Comparison of ENCODE assay signal across 11 cellular contexts in genomic region chr16:4327386-4327781, GRCh38. TPM values are rescaled to one million over a fixed set of nuclear protein-coding genes. Genes with fewer than 3 reads are reported as not detected.
DNase-seq lines count a peak whose midpoint lies in the region; ATAC-seq, FAIRE-seq and TF ChIP-seq lines count a peak whose summit lies in the region.
"Had no signal": no experiment of that assay in that cellular context is flagged by ENCODE, and none has a peak within 500 bp of the region (broad histone marks: within the 10 kb centered on the region; RNA-seq: fewer than 3 reads in every experiment).

No MANE protein-coding gene starts in this region.

- TF ChIP-seq EP300 in HepG2 (IDR thresholded peaks at IDR 0.05; ENCODE audit: low read depth in 2 of 2, low read length in 2 of 2) (no peak), HepG2 (CRISPR knock-in tag; IDR thresholded peaks at IDR 0.05; ENCODE audit: borderline replicate concordance) (no peak)

- 0 out of 4 replicates have a peak, but pooled peaks of 1 of the 2 experiments have one; percentile 43 for TF ChIP-seq POLR2A in HepG2 (IDR thresholded peaks at IDR 0.05; ENCODE audit: insufficient read depth in 1 of 2, low read depth in 2 of 2, low read length in 2 of 2)

- no CpG with 5 or more reads among the region's 33 CpGs for WGBS in HepG2 (ENCODE audit: low lambda C conversion rate)

- no peaks in the 10 kb centered on the region for H3K36me3 Mint-ChIP-seq in activated naive CD4-positive, alpha-beta T cell treated with anti-CD3 and anti-CD28 coated beads, Interleukin-2, amount 10 ng/mL, durations not matched to agents 7 days and 5 days

- H3K9me3 Mint-ChIP-seq in activated naive CD4-positive, alpha-beta T cell treated with anti-CD3 and anti-CD28 coated beads, Interleukin-2, amount 10 ng/mL, durations not matched to agents 7 days and 5 days = no peaks in the 10 kb centered on the region

- H3K27ac ChIP-seq in HUES48 (ENCODE audit: low read depth, low read length) (no peak overlapping the region), brain microvascular endothelial cell (no peak overlapping the region), HepG2 (ENCODE audit: extremely low read length, insufficient read depth, low read length) (no peak overlapping the region), stomach smooth muscle (ENCODE audit: low read length) (no peak overlapping the region)

- H3K9me3 ChIP-seq in HUES48 (ENCODE audit: control insufficient read depth, insufficient read depth, low read length) = no peaks in the 10 kb centered on the region
- no peaks in the 10 kb centered on the region for H3K9me3 ChIP-seq in HepG2 (ENCODE audit: low read length)
- H3K9me3 ChIP-seq in stomach smooth muscle (ENCODE audit: control insufficient read depth in 2 of 2, low read length in 2 of 2) = no peaks in the 10 kb centered on the region

- H3K4me1 Mint-ChIP-seq in activated naive CD4-positive, alpha-beta T cell treated with anti-CD3 and anti-CD28 coated beads, Interleukin-2, amount 10 ng/mL, durations not matched to agents 7 days and 5 days = peaks cover 5% of the 10 kb centered on the region

- FAIRE-seq in HepG2 (lab: Jason Lieb, UNC) = no peak
- FAIRE-seq: frontal cortex, GM18507 had no signal

- H3K4me1 ChIP-seq in HUES48 (ENCODE audit: control insufficient read depth, insufficient read depth, low read length) (peaks cover 21% of the 10 kb centered on the region), HepG2 (ENCODE audit: insufficient read depth, low read length) (peaks cover 55% of the 10 kb centered on the region), stomach smooth muscle (ENCODE audit: control insufficient read depth, insufficient read depth, low read length) (peaks cover 69% of the 10 kb centered on the region)

- TF ChIP-seq CTCF in brain microvascular endothelial cell (IDR thresholded peaks at IDR 0.05; ENCODE audit: low read depth, low read length, missing control alignments) (no peak), HepG2 (CRISPR knock-in tag; IDR thresholded peaks at IDR 0.05) (no peak)

- H2AFZ ChIP-seq in HepG2 (ENCODE audit: low read length) = no peak overlapping the region

- H3K36me3 ChIP-seq in HUES48 (ENCODE audit: control insufficient read depth, insufficient read depth, low read length) = no peaks in the 10 kb centered on the region
- no peaks in the 10 kb centered on the region for H3K36me3 ChIP-seq in brain microvascular endothelial cell (replicated peaks)
- H3K36me3 ChIP-seq in HepG2 (replicated peaks in 1 of 2; ENCODE audit: control insufficient read depth in 1 of 2, insufficient read depth in 2 of 2, low read length in 2 of 2) = no peaks in the 10 kb centered on the region
- peaks cover 0 to 1% of the 10 kb centered on the region in 2 donors for H3K36me3 ChIP-seq in stomach smooth muscle (ENCODE audit: control insufficient read depth in 2 of 2, insufficient read depth in 2 of 2, low read length in 2 of 2)

- ATAC-seq in HepG2 (no peak), HG02970 (IDR thresholded peaks at IDR 0.05; ENCODE audit: low FRiP score, unreplicated experiment) (no peak)

- DNase-seq in brain microvascular endothelial cell (no peak), HepG2 (ENCODE audit: low spot score) (no peak), putamen (ENCODE audit: low spot score) (no peak)
- DNase-seq in activated naive CD4-positive, alpha-beta T cell treated with Interleukin-2 at 50 U/mL for 16 hours = no peak
- no peak for DNase-seq in activated naive CD4-positive, alpha-beta T cell treated with anti-CD3 and anti-CD28 coated beads, Interleukin-2, amount 10 ng/mL, durations not matched to agents 7 days and 5 days
- DNase-seq: NCI-H345 had no signal

- no TSS peak for BruUV-seq in HepG2 (replicated peaks; lab: Mats Ljungman, UMichigan)

- peaks cover 42% of the 10 kb centered on the region for H3K27me3 Mint-ChIP-seq in activated naive CD4-positive, alpha-beta T cell treated with anti-CD3 and anti-CD28 coated beads, Interleukin-2, amount 10 ng/mL, durations not matched to agents 7 days and 5 days

- H3K27ac Mint-ChIP-seq in activated naive CD4-positive, alpha-beta T cell treated with anti-CD3 and anti-CD28 coated beads, Interleukin-2, amount 10 ng/mL, durations not matched to agents 7 days and 5 days = no peak overlapping the region

- CTCF ChIA-PET in HepG2 (lab: Yijun Ruan, JAX; ENCODE audit: low intra/inter-chr PET ratio, low total read pairs) = interaction anchor here (2.4 to 5.6 kb wide), 3 partner anchors 15 to 73 kb away, joined by 13 to 69 read pairs (median 43); no protein-coding TSS in a partner anchor
- CTCF ChIA-PET in activated naive CD4-positive, alpha-beta T cell treated with anti-CD3 and anti-CD28 coated beads, Interleukin-2, amount 10 ng/mL, durations not matched to agents 7 days and 5 days (lab: Charles Lee) = interaction anchor here (1.1 to 7.8 kb wide), 4 partner anchors 14 to 38 kb away, joined by 3 to 85 read pairs (median 29); no protein-coding TSS in a partner anchor

- no peak overlapping the region for H3K9ac ChIP-seq in HUES48 (ENCODE audit: low read depth, low read length)
- 0 out of 2 replicates have a peak overlapping the region, but pooled peaks have one; percentile 25 for H3K9ac ChIP-seq in HepG2 (ENCODE audit: insufficient read depth, low read depth, low read length)
- H3K9ac ChIP-seq in stomach smooth muscle (ENCODE audit: low read length in 2 of 2) = peak overlapping the region; percentile 13 to 57

- H3K4me2 ChIP-seq in HepG2 (ENCODE audit: low read depth, low read length) = peak overlapping the region; percentile 75

- in situ Hi-C loops in brain microvascular endothelial cell (cut with HindIII; ENCODE audit: low pct_ligation_motif_present, low sequenced_read_pairs) = no loop called here
- in situ Hi-C loops in HepG2 (cut with HindIII; ENCODE audit: extremely low pct_ligation_motif_present, low pct_unique_long_range_greater_than_20kb) = loop anchor here (10.0 kb wide), 1 partner anchor 53 kb away; the partner anchor contains the start of gene TFAP4

- H3K4me3 Mint-ChIP-seq in activated naive CD4-positive, alpha-beta T cell treated with anti-CD3 and anti-CD28 coated beads, Interleukin-2, amount 10 ng/mL, durations not matched to agents 7 days and 5 days = no peak overlapping the region

- H3K4me3 ChIP-seq in HUES48 (ENCODE audit: low read depth, low read length) (peak overlapping the region; percentile 41), brain microvascular endothelial cell (ENCODE audit: low read depth, low read length) (peak overlapping the region; percentile 56), HepG2 (replicated peaks in 1 of 3; ENCODE audit: insufficient read depth in 1 of 3, low read depth in 2 of 3, low read length in 3 of 3) (peak overlapping the region; percentile 64 to 82 (median 76); a peak in 5 of 6 replicates), stomach smooth muscle (ENCODE audit: low read length in 2 of 2) (no peak overlapping the region)

- TF ChIP-seq RAD21 in HepG2 (CRISPR knock-in tag; IDR thresholded peaks at IDR 0.05) = no peak

- no peaks in the 10 kb centered on the region for H4K20me1 ChIP-seq in HepG2 (ENCODE audit: insufficient read depth, low read length)

- POLR2A ChIA-PET in HepG2 (lab: Yijun Ruan, JAX) = interaction anchor here (1.1 to 3.1 kb wide), 11 partner anchors 12 to 126 kb away, joined by 3 to 15 read pairs (median 6); partner anchors contain the start of gene GLIS2

- intact Hi-C loops in HepG2 (cut with micrococcal nuclease; ENCODE audit: unreplicated experiment) = no loop called here

- no peaks in the 10 kb centered on the region for H3K27me3 ChIP-seq in HUES48 (ENCODE audit: control insufficient read depth, insufficient read depth, low read length)
- H3K27me3 ChIP-seq in brain microvascular endothelial cell (replicated peaks) = no peaks in the 10 kb centered on the region
- H3K27me3 ChIP-seq in HepG2 (ENCODE audit: control insufficient read depth in 1 of 2, insufficient read depth in 2 of 2, low read length in 2 of 2) = 0 out of 5 replicates have a peak, but pooled peaks cover 0 to 5% of the 10 kb centered on the region in 2 experiments
- no peaks in the 10 kb centered on the region for H3K27me3 ChIP-seq in stomach smooth muscle (ENCODE audit: control insufficient read depth in 1 of 2, insufficient read depth in 2 of 2, low read length in 2 of 2)

- no peaks in the 10 kb centered on the region for H3K79me2 ChIP-seq in HepG2 (ENCODE audit: insufficient read depth, low read length)

RNA-seq across cellular contexts. Expression of gene GLIS2, which starts 11.5 kb away (rescaled TPM):
- 0.24 and 0.29 TPM in 2 replicates for total RNA-seq in HepG2 (2016; rRNA removed; fragmentation: Illumina TruSeq; extraction: Trizol)
- total RNA-seq in HepG2 (2016; cell fraction: cytosol; rRNA removed; fragmentation: Illumina TruSeq; extraction: Trizol; ENCODE audit: low read depth) = 1.0 and 1.1 TPM in 2 replicates
- total RNA-seq in HepG2 (2016; cell fraction: insoluble cytoplasmic fraction; rRNA removed; fragmentation: Illumina TruSeq; extraction: Trizol) = 0.18 and 0.30 TPM in 2 replicates
- total RNA-seq in HepG2 (2016; cell fraction: membrane; rRNA removed; fragmentation: Illumina TruSeq; extraction: Trizol) = 0.59 and 0.65 TPM in 2 replicates
- total RNA-seq in HepG2 (2016; cell fraction: nucleus; rRNA removed; fragmentation: Illumina TruSeq; extraction: Trizol) = 0.34 and 0.63 TPM in 2 replicates
- polyA plus RNA-seq in HepG2 (2011; rRNA removed) = 0.28 and 0.39 TPM in 2 replicates
- polyA plus RNA-seq in HepG2 (2011; cell fraction: cytosol; rRNA removed) = 0.17 and 0.18 TPM in 2 replicates
- 1.1 and 1.3 TPM in 2 replicates for polyA plus RNA-seq in HepG2 (2011; cell fraction: nucleus; rRNA removed)
- 0.91 and 2.0 TPM in 2 replicates for polyA plus RNA-seq in HepG2 (2012)
- 0.27 and 0.43 TPM in 2 replicates for polyA plus RNA-seq in HepG2 (2016; cell fraction: cytosol; fragmentation: Illumina TruSeq; extraction: Trizol; ENCODE audit: low read depth)
- polyA plus RNA-seq in HepG2 (2016; cell fraction: insoluble cytoplasmic fraction; fragmentation: Illumina TruSeq; extraction: Trizol; ENCODE audit: low read depth) = 0.70 and 0.86 TPM in 2 replicates
- polyA plus RNA-seq in HepG2 (2016; cell fraction: membrane; fragmentation: Illumina TruSeq; extraction: Trizol; ENCODE audit: low read depth) = 1.3 and 1.4 TPM in 2 replicates
- polyA plus RNA-seq in HepG2 (2016; cell fraction: nucleus; fragmentation: Illumina TruSeq; extraction: Trizol; ENCODE audit: insufficient read depth, low read depth) = 1.6 and 1.8 TPM in 2 replicates
- 0.44 and 3.2 TPM in 2 replicates for polyA minus RNA-seq in HepG2 (2011; rRNA and poly(A)+ RNA removed; ENCODE audit: low replicate concordance)
- polyA minus RNA-seq in HepG2 (2011; cell fraction: cytosol; rRNA and poly(A)+ RNA removed) = 0.18 and 0.99 TPM in 2 replicates
- polyA minus RNA-seq in HepG2 (2011; cell fraction: nucleus; rRNA and poly(A)+ RNA removed) = 0.25 and 0.52 TPM in 2 replicates

RNA-seq across cellular contexts. Expression of gene PAM16, which starts 23.7 kb away (rescaled TPM):
- total RNA-seq in HepG2 (2016; rRNA removed; fragmentation: Illumina TruSeq; extraction: Trizol) = 39.5 and 51.8 TPM in 2 replicates
- 62.7 and 78.9 TPM in 2 replicates for total RNA-seq in HepG2 (2016; cell fraction: cytosol; rRNA removed; fragmentation: Illumina TruSeq; extraction: Trizol; ENCODE audit: low read depth)
- total RNA-seq in HepG2 (2016; cell fraction: insoluble cytoplasmic fraction; rRNA removed; fragmentation: Illumina TruSeq; extraction: Trizol) = 44.0 and 55.1 TPM in 2 replicates
- total RNA-seq in HepG2 (2016; cell fraction: membrane; rRNA removed; fragmentation: Illumina TruSeq; extraction: Trizol) = 48.0 and 59.1 TPM in 2 replicates
- total RNA-seq in HepG2 (2016; cell fraction: nucleus; rRNA removed; fragmentation: Illumina TruSeq; extraction: Trizol) = 21.8 and 30.9 TPM in 2 replicates
- 51.5 and 64.5 TPM in 2 replicates for polyA plus RNA-seq in HepG2 (2011; rRNA removed)
- polyA plus RNA-seq in HepG2 (2011; cell fraction: cytosol; rRNA removed) = 79.1 and 106 TPM in 2 replicates
- polyA plus RNA-seq in HepG2 (2011; cell fraction: nucleus; rRNA removed) = 59.7 and 63.8 TPM in 2 replicates
- polyA plus RNA-seq in HepG2 (2012) = 28.9 and 43.2 TPM in 2 replicates
- 51.5 and 69.1 TPM in 2 replicates for polyA plus RNA-seq in HepG2 (2016; cell fraction: cytosol; fragmentation: Illumina TruSeq; extraction: Trizol; ENCODE audit: low read depth)
- polyA plus RNA-seq in HepG2 (2016; cell fraction: insoluble cytoplasmic fraction; fragmentation: Illumina TruSeq; extraction: Trizol; ENCODE audit: low read depth) = 31.2 and 31.7 TPM in 2 replicates
- polyA plus RNA-seq in HepG2 (2016; cell fraction: membrane; fragmentation: Illumina TruSeq; extraction: Trizol; ENCODE audit: low read depth) = 35.5 and 47.0 TPM in 2 replicates
- 70.3 and 85.7 TPM in 2 replicates for polyA plus RNA-seq in HepG2 (2016; cell fraction: nucleus; fragmentation: Illumina TruSeq; extraction: Trizol; ENCODE audit: insufficient read depth, low read depth)
- 22.9 and 24.5 TPM in 2 replicates for polyA minus RNA-seq in HepG2 (2011; rRNA and poly(A)+ RNA removed; ENCODE audit: low replicate concordance)
- 13.2 and 17.4 TPM in 2 replicates for polyA minus RNA-seq in HepG2 (2011; cell fraction: cytosol; rRNA and poly(A)+ RNA removed)
- polyA minus RNA-seq in HepG2 (2011; cell fraction: nucleus; rRNA and poly(A)+ RNA removed) = 12.3 and 12.9 TPM in 2 replicates

RNA-seq across cellular contexts. Expression of gene VASN, which starts 44.3 kb away (rescaled TPM):
- total RNA-seq in HepG2 (2016; rRNA removed; fragmentation: Illumina TruSeq; extraction: Trizol) = 6.9 and 18.2 TPM in 2 replicates
- 2.8 and 3.3 TPM in 2 replicates for total RNA-seq in HepG2 (2016; cell fraction: cytosol; rRNA removed; fragmentation: Illumina TruSeq; extraction: Trizol; ENCODE audit: low read depth)
- total RNA-seq in HepG2 (2016; cell fraction: insoluble cytoplasmic fraction; rRNA removed; fragmentation: Illumina TruSeq; extraction: Trizol) = 5.9 and 17.8 TPM in 2 replicates
- 5.8 and 6.6 TPM in 2 replicates for total RNA-seq in HepG2 (2016; cell fraction: membrane; rRNA removed; fragmentation: Illumina TruSeq; extraction: Trizol)
- total RNA-seq in HepG2 (2016; cell fraction: nucleus; rRNA removed; fragmentation: Illumina TruSeq; extraction: Trizol) = 22.5 and 25.6 TPM in 2 replicates
- 8.4 and 15.5 TPM in 2 replicates for polyA plus RNA-seq in HepG2 (2011; rRNA removed)
- 9.0 and 15.7 TPM in 2 replicates for polyA plus RNA-seq in HepG2 (2011; cell fraction: cytosol; rRNA removed)
- 47.1 and 58.1 TPM in 2 replicates for polyA plus RNA-seq in HepG2 (2011; cell fraction: nucleus; rRNA removed)
- 9.8 and 16.9 TPM in 2 replicates for polyA plus RNA-seq in HepG2 (2012)
- polyA plus RNA-seq in HepG2 (2016; cell fraction: cytosol; fragmentation: Illumina TruSeq; extraction: Trizol; ENCODE audit: low read depth) = 2.3 and 2.6 TPM in 2 replicates
- polyA plus RNA-seq in HepG2 (2016; cell fraction: insoluble cytoplasmic fraction; fragmentation: Illumina TruSeq; extraction: Trizol; ENCODE audit: low read depth) = 7.7 and 10.2 TPM in 2 replicates
- 3.1 and 4.1 TPM in 2 replicates for polyA plus RNA-seq in HepG2 (2016; cell fraction: membrane; fragmentation: Illumina TruSeq; extraction: Trizol; ENCODE audit: low read depth)
- polyA plus RNA-seq in HepG2 (2016; cell fraction: nucleus; fragmentation: Illumina TruSeq; extraction: Trizol; ENCODE audit: insufficient read depth, low read depth) = 40.8 and 43.4 TPM in 2 replicates
- 1.2 and 47.2 TPM in 2 replicates for polyA minus RNA-seq in HepG2 (2011; rRNA and poly(A)+ RNA removed; ENCODE audit: low replicate concordance)
- polyA minus RNA-seq in HepG2 (2011; cell fraction: cytosol; rRNA and poly(A)+ RNA removed) = 18.8 and 21.5 TPM in 2 replicates
- 32.1 and 35.9 TPM in 2 replicates for polyA minus RNA-seq in HepG2 (2011; cell fraction: nucleus; rRNA and poly(A)+ RNA removed)

RNA-seq across cellular contexts. Expression of gene TFAP4, which starts 54.6 kb away (rescaled TPM):
- 10.4 and 12.2 TPM in 2 replicates for total RNA-seq in HepG2 (2016; rRNA removed; fragmentation: Illumina TruSeq; extraction: Trizol)
- 22.0 and 26.0 TPM in 2 replicates for total RNA-seq in HepG2 (2016; cell fraction: cytosol; rRNA removed; fragmentation: Illumina TruSeq; extraction: Trizol; ENCODE audit: low read depth)
- total RNA-seq in HepG2 (2016; cell fraction: insoluble cytoplasmic fraction; rRNA removed; fragmentation: Illumina TruSeq; extraction: Trizol) = 8.6 and 13.4 TPM in 2 replicates
- 16.4 and 17.5 TPM in 2 replicates for total RNA-seq in HepG2 (2016; cell fraction: membrane; rRNA removed; fragmentation: Illumina TruSeq; extraction: Trizol)
- 6.4 and 7.5 TPM in 2 replicates for total RNA-seq in HepG2 (2016; cell fraction: nucleus; rRNA removed; fragmentation: Illumina TruSeq; extraction: Trizol)
- polyA plus RNA-seq in HepG2 (2011; rRNA removed) = 13.0 and 15.6 TPM in 2 replicates
- polyA plus RNA-seq in HepG2 (2011; cell fraction: cytosol; rRNA removed) = 4.7 and 8.9 TPM in 2 replicates
- polyA plus RNA-seq in HepG2 (2011; cell fraction: nucleus; rRNA removed) = 12.3 and 16.1 TPM in 2 replicates
- polyA plus RNA-seq in HepG2 (2012) = 9.9 and 12.9 TPM in 2 replicates
- polyA plus RNA-seq in HepG2 (2016; cell fraction: cytosol; fragmentation: Illumina TruSeq; extraction: Trizol; ENCODE audit: low read depth) = 4.9 and 5.3 TPM in 2 replicates
- polyA plus RNA-seq in HepG2 (2016; cell fraction: insoluble cytoplasmic fraction; fragmentation: Illumina TruSeq; extraction: Trizol; ENCODE audit: low read depth) = 13.4 and 17.4 TPM in 2 replicates
- 7.5 and 7.9 TPM in 2 replicates for polyA plus RNA-seq in HepG2 (2016; cell fraction: membrane; fragmentation: Illumina TruSeq; extraction: Trizol; ENCODE audit: low read depth)
- polyA plus RNA-seq in HepG2 (2016; cell fraction: nucleus; fragmentation: Illumina TruSeq; extraction: Trizol; ENCODE audit: insufficient read depth, low read depth) = 20.3 and 24.4 TPM in 2 replicates
- 36.2 and 88.6 TPM in 2 replicates for polyA minus RNA-seq in HepG2 (2011; rRNA and poly(A)+ RNA removed; ENCODE audit: low replicate concordance)
- polyA minus RNA-seq in HepG2 (2011; cell fraction: cytosol; rRNA and poly(A)+ RNA removed) = 18.4 and 24.2 TPM in 2 replicates
- polyA minus RNA-seq in HepG2 (2011; cell fraction: nucleus; rRNA and poly(A)+ RNA removed) = 6.2 and 8.5 TPM in 2 replicates

Comparison
In these comparisons a context has a peak if more than half of its experiments do, and no peak if none do; other contexts are left out.
1. H3K4me3 ChIP-seq: peak in HUES48 (single experiment), brain microvascular endothelial cell (single experiment) and HepG2 (3 of 3); none in stomach smooth muscle (0 of 2).